ENCODE assay signal across 8 cellular contexts in the genomic region with DNA sequence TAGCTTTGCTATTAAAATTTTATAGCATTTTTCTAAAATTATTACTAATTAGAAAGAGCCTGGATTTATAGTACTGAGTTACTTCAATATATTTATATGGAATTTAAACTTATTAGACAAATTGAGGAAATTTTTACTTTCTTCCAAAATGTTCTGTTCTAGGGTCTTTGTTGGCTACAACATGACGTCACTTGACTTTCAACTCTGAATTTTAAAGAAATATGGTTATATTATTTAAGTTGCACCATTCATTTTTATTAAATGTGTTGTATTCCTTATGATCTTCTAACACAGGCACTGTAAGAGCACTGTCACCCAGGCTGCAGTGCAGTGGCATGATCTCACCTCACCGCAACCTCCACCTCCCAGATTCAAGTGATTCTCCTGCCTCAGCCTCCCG.
"Had no signal": no experiment of that assay in that cellular context is flagged by ENCODE, and none has a peak within 500 bp of the region (broad histone marks: within the 10 kb centered on the region; RNA-seq: fewer than 3 reads in every experiment).

No MANE protein-coding gene starts in this region.

- ATAC-seq: GM12878 had no signal

- DNase-seq: GDM1, GF-D8 had no signal

- H3K4me3 ChIP-seq: GM12878 had no signal

- FAIRE-seq: G401.6, GM12878, GM12891, GM12892, GM18507, GM19239 had no signal
